ENCODE assay signal across 9 cellular contexts in genomic region chr3:14847613-14848541, GRCh38. TPM values are rescaled to one million over a fixed set of nuclear protein-coding genes. Genes with fewer than 3 reads are reported as not detected.
A peak's percentile ranks its signal among the peaks of the same experiment; 100 is the strongest.
DNase-seq lines count a peak whose midpoint lies in the region; ATAC-seq and TF ChIP-seq lines count a peak whose summit lies in the region.
"Had no signal": no experiment of that assay in that cellular context is flagged by ENCODE, and none has a peak within 500 bp of the region (broad histone marks: within the 10 kb centered on the region; RNA-seq: fewer than 3 reads in every experiment).

No MANE protein-coding gene starts in this region.

- H4K20me1 ChIP-seq in GM23338 (replicated peaks; ENCODE audit: insufficient read depth): no peaks in the 10 kb centered on the region

- no peaks in the 10 kb centered on the region for H3K79me2 ChIP-seq in GM23338 (replicated peaks; ENCODE audit: insufficient read depth)

- peak; percentile 86 for DNase-seq in GM23338 (ENCODE audit: low spot score)
- peak; percentile 15 to 17 for DNase-seq in SJCRH30
- no peak for DNase-seq in right atrium auricular region (ENCODE audit: low spot score)
- DNase-seq in stimulated activated CD4-positive, alpha-beta T cell treated with anti-CD3 and anti-CD28 coated beads, Interleukin-2, amount 100 ng/mL, for 48 hours: no peak
- DNase-seq in NCI-H2081 treated with DMSO at 0.1 percent for 48 hours (lab: John Stamatoyannopoulos, UW): no peak
- no peak for DNase-seq in NCI-H128 (lab: John Stamatoyannopoulos, UW; ENCODE audit: unreplicated experiment)
- DNase-seq: activated naive CD4-positive, alpha-beta T cell treated with Interleukin-2 at 50 U/mL for 16 hours; NCI-H510A had no signal

- H3K9me3 ChIP-seq in SJCRH30 (replicated peaks) (no peaks in the 10 kb centered on the region), right atrium auricular region (peaks cover 0 to 5% of the 10 kb centered on the region in 2 donors)

- no peaks in the 10 kb centered on the region for H3K36me3 Mint-ChIP-seq in GM23338 (ENCODE audit: low read depth)
- H3K36me3 Mint-ChIP-seq in stimulated activated memory B cell treated with anti-CD40 and anti-IgM and Interleukin-4, amounts not matched to agents 10 μg/mL and 1 μg/mL and 100 μg/mL, for 72 hours: no peaks in the 10 kb centered on the region

- peak overlapping the region; percentile 77; the same call in 1 of the 2 replicates for H2AFZ ChIP-seq in GM23338

- H3K27me3 Mint-ChIP-seq in GM23338 (ENCODE audit: insufficient read depth, low read depth, poor library complexity): peaks cover 6% of the 10 kb centered on the region
- H3K27me3 Mint-ChIP-seq in stimulated activated memory B cell treated with anti-CD40 and anti-IgM and Interleukin-4, amounts not matched to agents 10 μg/mL and 1 μg/mL and 100 μg/mL, for 72 hours: peaks cover 22% of the 10 kb centered on the region

- H3K36me3 ChIP-seq in GM23338 (ENCODE audit: insufficient read depth) (no peaks in the 10 kb centered on the region), SJCRH30 (no peaks in the 10 kb centered on the region), right atrium auricular region (no peaks in the 10 kb centered on the region)

- no peaks in the 10 kb centered on the region for H3K27me3 ChIP-seq in GM23338 (ENCODE audit: insufficient read depth)
- H3K27me3 ChIP-seq in SJCRH30: peaks cover 17% of the 10 kb centered on the region
- H3K27me3 ChIP-seq in right atrium auricular region: no peaks in the 10 kb centered on the region

- ATAC-seq in GM23338: peak; percentile 91
- ATAC-seq in stimulated activated memory B cell treated with anti-CD40 and anti-IgM and Interleukin-4, amounts not matched to agents 10 μg/mL and 1 μg/mL and 100 μg/mL, for 72 hours: peak; percentile 82

- H3K4me3 Mint-ChIP-seq in GM23338: peak overlapping the region; percentile 46
- H3K4me3 Mint-ChIP-seq in stimulated activated memory B cell treated with anti-CD40 and anti-IgM and Interleukin-4, amounts not matched to agents 10 μg/mL and 1 μg/mL and 100 μg/mL, for 72 hours: peak overlapping the region; percentile 50

- peaks cover 64% of the 10 kb centered on the region for H3K4me1 Mint-ChIP-seq in GM23338
- H3K4me1 Mint-ChIP-seq in stimulated activated memory B cell treated with anti-CD40 and anti-IgM and Interleukin-4, amounts not matched to agents 10 μg/mL and 1 μg/mL and 100 μg/mL, for 72 hours: peaks cover 59% of the 10 kb centered on the region

- TF ChIP-seq CTCF in GM23338 (conservative IDR thresholded peaks at IDR 0.05; ENCODE audit: low read depth in 2 of 2) (peak in 1 of 2 experiments; percentile 31; a peak in 2 of 4 replicates), right atrium auricular region (IDR thresholded peaks at IDR 0.05) (no peak)

- H3K4me2 ChIP-seq in GM23338: peak overlapping the region; percentile 69

- peak overlapping the region; percentile 94 for H3K27ac Mint-ChIP-seq in GM23338
- H3K27ac Mint-ChIP-seq in stimulated activated memory B cell treated with anti-CD40 and anti-IgM and Interleukin-4, amounts not matched to agents 10 μg/mL and 1 μg/mL and 100 μg/mL, for 72 hours: peak overlapping the region; percentile 82

- H3K9me2 ChIP-seq in GM23338 (ENCODE audit: insufficient read depth): no peaks in the 10 kb centered on the region

- H3K27ac ChIP-seq in GM23338 (ENCODE audit: low read depth): peak overlapping the region; percentile 79; the same call in 1 of the 2 replicates
- no peak overlapping the region for H3K27ac ChIP-seq in SJCRH30
- H3K27ac ChIP-seq in right atrium auricular region: peak overlapping the region; percentile 57 to 60

- H3K4me1 ChIP-seq in GM23338 (ENCODE audit: insufficient read depth): peaks cover 41% of the 10 kb centered on the region
- no peaks in the 10 kb centered on the region for H3K4me1 ChIP-seq in SJCRH30
- H3K4me1 ChIP-seq in right atrium auricular region: peaks cover 0 to 58% of the 10 kb centered on the region in 2 donors

- 0 out of 2 replicates have a peak, but pooled peaks cover 3% of the 10 kb centered on the region for H3F3A ChIP-seq in GM23338 (replicated peaks; ENCODE audit: low read depth)

- H3K4me3 ChIP-seq in GM23338 (peak overlapping the region; percentile 34; the same call in 1 of the 2 replicates), SJCRH30 (no peak overlapping the region), right atrium auricular region (no peak overlapping the region)

- H3K9me3 Mint-ChIP-seq in GM23338: no peaks in the 10 kb centered on the region
- no peaks in the 10 kb centered on the region for H3K9me3 Mint-ChIP-seq in stimulated activated memory B cell treated with anti-CD40 and anti-IgM and Interleukin-4, amounts not matched to agents 10 μg/mL and 1 μg/mL and 100 μg/mL, for 72 hours

TF ChIP-seq in GM23338, 12 proteins besides CTCF, POLR2A, EP300 and RAD21 (continues in another document):
- no peak for TF ChIP-seq JUNB (IDR thresholded peaks at IDR 0.05; ENCODE audit: unreplicated experiment)
- no peak for TF ChIP-seq ZNF114 (CRISPR knock-in tag; IDR thresholded peaks at IDR 0.05)
- TF ChIP-seq EZH2phosphoT487 (IDR thresholded peaks at IDR 0.05; ENCODE audit: unreplicated experiment): no peak
- TF ChIP-seq ZNF462 (CRISPR knock-in tag; IDR thresholded peaks at IDR 0.05): no peak
- TF ChIP-seq NANOG (IDR thresholded peaks at IDR 0.05; ENCODE audit: borderline replicate concordance): no peak
- 0 out of 2 replicates have a peak, but pooled peaks have one; percentile 8 for TF ChIP-seq CREB1 (CRISPR knock-in tag; IDR thresholded peaks at IDR 0.05; ENCODE audit: low read depth)
- no peak for TF ChIP-seq ZNF331 (CRISPR knock-in tag; IDR thresholded peaks at IDR 0.05; ENCODE audit: low read depth)

RNA-seq across cellular contexts. Expression of gene FGD5, which starts 29.1 kb away (rescaled TPM):
- total RNA-seq in GM23338 (2014; rRNA removed; shearing (Covaris generic)): 12.2 and 19.0 TPM in 2 replicates
- polyA plus RNA-seq in GM23338 (2016; fragmentation: Nextera tagmentation; extraction: Ambion mirVana): 6.9 and 7.4 TPM in 2 replicates
- total RNA-seq in SJCRH30 (2014; rRNA removed; shearing (Covaris generic)): not detected in 2 replicates
- 10 to 100 TPM in 1 of 2 donors, 1 to 10 TPM in 1; 9.6 to 18.8 TPM for total RNA-seq in right atrium auricular region

Comparison
In these comparisons a context has a peak if more than half of its experiments do, and no peak if none do; other contexts are left out.
1. DNase-seq: peak in GM23338 (single experiment) and SJCRH30 (2 of 2); none in right atrium auricular region (single experiment), stimulated activated CD4-positive, alpha-beta T cell treated with anti-CD3 and anti-CD28 coated beads, Interleukin-2, amount 100 ng/mL, for 48 hours (0 of 2), NCI-H2081 treated with DMSO at 0.1 percent for 48 hours (single experiment) and NCI-H128 (single experiment).
2. RNA of gene FGD5, which starts 29.1 kb away (total RNA-seq): 9.6 to 18.8 TPM in right atrium auricular region and 12.2 to 19.0 TPM in GM23338; not detected in SJCRH30; every median in the first group is over 10 times any median in the second.